ENCODE assay signal across 25 cellular contexts in the genomic region with DNA sequence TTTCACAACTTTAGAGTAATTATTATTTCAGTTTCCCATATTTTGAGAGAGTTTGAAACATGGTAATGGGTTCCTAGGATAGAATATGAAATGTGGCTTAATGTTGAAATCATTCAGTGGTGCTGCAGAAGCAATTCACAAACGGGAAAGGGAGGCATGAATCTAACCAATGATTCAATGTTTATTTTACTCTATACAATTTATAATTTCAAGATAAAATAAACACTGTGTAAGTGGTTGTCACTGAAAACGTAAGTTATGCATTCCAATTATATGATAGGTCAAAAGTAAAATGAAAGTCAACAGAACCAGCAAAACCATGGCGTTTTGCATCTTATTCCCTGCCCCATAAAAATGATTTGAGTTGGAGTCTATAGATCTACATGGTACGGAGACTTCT.
DNase-seq lines count a peak whose midpoint lies in the region; FAIRE-seq and TF ChIP-seq lines count a peak whose summit lies in the region.
"Had no signal": no experiment of that assay in that cellular context is flagged by ENCODE, and none has a peak within 500 bp of the region (broad histone marks: within the 10 kb centered on the region; RNA-seq: fewer than 3 reads in every experiment).

No MANE protein-coding gene starts in this region.

- no peak overlapping the region for H3K27ac Mint-ChIP-seq in endodermal cell
- H3K27ac Mint-ChIP-seq: CD4-positive, alpha-beta memory T cell; GM23338; H9; HFFc6 had no signal

- WGBS in esophagus muscularis mucosa, result 31% methylated on average over 4 of the region's 4 CpGs
- 89 to 93% methylated on average over 2 to 3 of the region's 4 CpGs for whole genome bisulfite sequencing in endodermal cell (ENCODE audit: insufficient coverage in 1 of 2, insufficient read length in 1 of 2), 2 experiments

- TF ChIP-seq POLR2A in endothelial cell of umbilical vein (IDR thresholded peaks at IDR 0.05; ENCODE audit: low read depth, low read length) (no peak), esophagus muscularis mucosa (IDR thresholded peaks at IDR 0.05; ENCODE audit: low read depth) (no peak)

- CTCF ChIA-PET in endothelial cell of umbilical vein (lab: Charles Lee), result no interaction called here

- no peaks in the 10 kb centered on the region for H3K9me3 Mint-ChIP-seq in endodermal cell
- H3K9me3 Mint-ChIP-seq: GM23338, H9 had no signal

- H3K4me1 ChIP-seq in adipocyte (ENCODE audit: control insufficient read depth, insufficient read depth, low read length) (no peaks in the 10 kb centered on the region), endothelial cell of umbilical vein (ENCODE audit: control insufficient read depth, extremely low read depth, insufficient read depth, low read length) (peaks cover 3% of the 10 kb centered on the region), skeletal muscle satellite cell (ENCODE audit: control insufficient read depth, insufficient read depth, low read length) (peaks cover 14% of the 10 kb centered on the region), esophagus muscularis mucosa (no peaks in the 10 kb centered on the region), endodermal cell (ENCODE audit: control insufficient read depth, insufficient read depth, low read length) (no peaks in the 10 kb centered on the region)
- H3K4me1 ChIP-seq: Caco-2, SJCRH30 had no signal

- no peak for TF ChIP-seq CTCF in endothelial cell of umbilical vein (IDR thresholded peaks at IDR 0.05; ENCODE audit: extremely low read depth in 1 of 2, insufficient read depth in 1 of 2, low read depth in 1 of 2, low read length in 2 of 2)
- no peak for TF ChIP-seq CTCF in esophagus muscularis mucosa (IDR thresholded peaks at IDR 0.05)
- TF ChIP-seq CTCF in endodermal cell (conservative IDR thresholded peaks at IDR 0.05), result no peak

- no peak overlapping the region for H2AFZ ChIP-seq in endothelial cell of umbilical vein (ENCODE audit: low read depth, low read length)
- H2AFZ ChIP-seq: GM23338 had no signal

- H3K27ac ChIP-seq in endothelial cell of umbilical vein (ENCODE audit: insufficient read depth, low read depth, low read length) (no peak overlapping the region), esophagus muscularis mucosa (replicated peaks in 1 of 4) (no peak overlapping the region), endodermal cell (ENCODE audit: low read depth, low read length) (no peak overlapping the region)
- H3K27ac ChIP-seq: SJCRH30 had no signal

- TF ChIP-seq EP300 in esophagus muscularis mucosa (IDR thresholded peaks at IDR 0.05), result no peak

- H3K36me3 ChIP-seq in adipocyte (ENCODE audit: control insufficient read depth, insufficient read depth, low read length, severe bottlenecking) (no peaks in the 10 kb centered on the region), endothelial cell of umbilical vein (ENCODE audit: control insufficient read depth in 2 of 2, extremely low read depth in 1 of 2, insufficient read depth in 2 of 2, low read length in 2 of 2) (no peaks in the 10 kb centered on the region), skeletal muscle satellite cell (ENCODE audit: insufficient read depth, low read length) (no peaks in the 10 kb centered on the region), esophagus muscularis mucosa (no peaks in the 10 kb centered on the region), endodermal cell (ENCODE audit: control insufficient read depth, insufficient read depth, low read length) (no peaks in the 10 kb centered on the region)
- H3K36me3 ChIP-seq: SJCRH30 had no signal

- DNase-seq in M059J (ENCODE audit: low read depth) (peak; percentile 9), adipocyte (ENCODE audit: low read depth) (peak; percentile 51), endothelial cell of umbilical vein (ENCODE audit: low read depth, low spot score) (no peak), NCI-H748 (lab: John Stamatoyannopoulos, UW; ENCODE audit: unreplicated experiment) (no peak), esophagus muscularis mucosa (ENCODE audit: extremely low spot score) (no peak), endodermal cell (no peak)
- DNase-seq: C1 segment of cervical spinal cord; Caco-2; CD4-positive, alpha-beta memory T cell; DMS 273 treated with DMSO at 0.1 percent for 48 hours; DMS79; EL; GF-D8; H9; HFFc6; Karpas-422; MV-4-11; NCI-H1105; NCI-H2029; NCI-H526 treated with DMSO at 0.1 percent for 48 hours; SJCRH30 had no signal

- dilution Hi-C loops in endothelial cell of umbilical vein (cut with MboI; ENCODE audit: extremely low pct_ligation_motif_present, low sequenced_read_pairs), result no loop called here

- H3K4me3 ChIP-seq in adipocyte (ENCODE audit: low read length) (no peak overlapping the region), endothelial cell of umbilical vein (replicated peaks in 1 of 3; ENCODE audit: insufficient read depth in 1 of 3, low read depth in 1 of 3, low read length in 3 of 3) (no peak overlapping the region), skeletal muscle satellite cell (ENCODE audit: low read length) (no peak overlapping the region), esophagus muscularis mucosa (no peak overlapping the region), endodermal cell (ENCODE audit: low read length) (no peak overlapping the region)
- H3K4me3 ChIP-seq: GM23338, SJCRH30 had no signal

- H3K9me3 ChIP-seq in adipocyte (ENCODE audit: control insufficient read depth, low read length) (no peaks in the 10 kb centered on the region), endothelial cell of umbilical vein (replicated peaks; ENCODE audit: control insufficient read depth, insufficient read depth, low read length) (no peaks in the 10 kb centered on the region), skeletal muscle satellite cell (replicated peaks; ENCODE audit: low read length) (no peaks in the 10 kb centered on the region), esophagus muscularis mucosa (no peaks in the 10 kb centered on the region), endodermal cell (ENCODE audit: control insufficient read depth, low read length) (no peaks in the 10 kb centered on the region)
- H3K9me3 ChIP-seq: Caco-2, SJCRH30 had no signal

- H3K9me1 ChIP-seq in endothelial cell of umbilical vein (replicated peaks; ENCODE audit: control insufficient read depth, extremely low read depth, insufficient read depth, low read length), result no peaks in the 10 kb centered on the region

- H3K79me2 ChIP-seq in endothelial cell of umbilical vein (ENCODE audit: control insufficient read depth, insufficient read depth, low read length), result no peaks in the 10 kb centered on the region

- H3K4me2 ChIP-seq in endothelial cell of umbilical vein (ENCODE audit: insufficient read depth, low read length) (no peak overlapping the region), skeletal muscle satellite cell (ENCODE audit: low read length) (peak overlapping the region; percentile 68)
- H3K4me2 ChIP-seq: GM23338 had no signal

- H3K27me3 ChIP-seq in adipocyte (replicated peaks; ENCODE audit: control insufficient read depth, insufficient read depth, low read length) (no peaks in the 10 kb centered on the region), endothelial cell of umbilical vein (ENCODE audit: control insufficient read depth in 2 of 2, insufficient read depth in 2 of 2, low read length in 2 of 2) (no peaks in the 10 kb centered on the region), skeletal muscle satellite cell (ENCODE audit: control insufficient read depth, insufficient read depth, low read length) (no peaks in the 10 kb centered on the region), esophagus muscularis mucosa (no peaks in the 10 kb centered on the region), endodermal cell (ENCODE audit: control insufficient read depth, insufficient read depth, low read length, poor library complexity, severe bottlenecking) (no peaks in the 10 kb centered on the region)
- H3K27me3 ChIP-seq: SJCRH30 had no signal

- no peaks in the 10 kb centered on the region for H3K36me3 Mint-ChIP-seq in endodermal cell (ENCODE audit: low read depth)
- H3K36me3 Mint-ChIP-seq: CD4-positive, alpha-beta memory T cell had no signal

- POLR2A ChIA-PET in endothelial cell of umbilical vein (lab: Charles Lee), result no interaction called here

- intact Hi-C loops in endothelial cell of umbilical vein (cut with micrococcal nuclease), result no loop called here
- intact Hi-C loops in esophagus muscularis mucosa (cut with DNase I), result no loop called here

- no peaks in the 10 kb centered on the region for H3K27me3 Mint-ChIP-seq in endodermal cell (ENCODE audit: insufficient read depth)
- H3K27me3 Mint-ChIP-seq: CD4-positive, alpha-beta memory T cell had no signal

- H4K20me1 ChIP-seq in endothelial cell of umbilical vein (replicated peaks; ENCODE audit: control insufficient read depth, extremely low read depth, insufficient read depth, low read length), result no peaks in the 10 kb centered on the region

- peak; percentile 8 for FAIRE-seq in endothelial cell of umbilical vein (lab: Jason Lieb, UNC)
- FAIRE-seq: GM12891, HepG2 had no signal

- H3K4me1 Mint-ChIP-seq in endodermal cell, result no peaks in the 10 kb centered on the region
- H3K4me1 Mint-ChIP-seq: CD4-positive, alpha-beta memory T cell; GM23338; H9 had no signal

- no TSS peak for BruUV-seq in endothelial cell of umbilical vein (replicated peaks; lab: Mats Ljungman, UMichigan)

- H3K4me3 Mint-ChIP-seq in endodermal cell, result no peak overlapping the region
- H3K4me3 Mint-ChIP-seq: CD4-positive, alpha-beta memory T cell; GM23338; H9; HFFc6 had no signal

- H3K9ac ChIP-seq in adipocyte (ENCODE audit: low read length), result no peak overlapping the region
- no peak overlapping the region for H3K9ac ChIP-seq in endothelial cell of umbilical vein (replicated peaks; ENCODE audit: extremely low read depth, insufficient read depth, low read length)
- no peak overlapping the region for H3K9ac ChIP-seq in skeletal muscle satellite cell (ENCODE audit: low read depth, low read length)
- H3K9ac ChIP-seq in endodermal cell (ENCODE audit: extremely low read depth, low read length, poor library complexity, severe bottlenecking), result no peak overlapping the region

TF ChIP-seq in endothelial cell of umbilical vein, 7 proteins besides CTCF, POLR2A, EP300 and RAD21:
- TF ChIP-seq, protein P1, sequence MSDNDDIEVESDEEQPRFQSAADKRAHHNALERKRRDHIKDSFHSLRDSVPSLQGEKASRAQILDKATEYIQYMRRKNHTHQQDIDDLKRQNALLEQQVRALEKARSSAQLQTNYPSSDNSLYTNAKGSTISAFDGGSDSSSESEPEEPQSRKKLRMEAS (IDR thresholded peaks at IDR 0.05; ENCODE audit: insufficient read depth, insufficient read length), result no peak
- peak; percentile 14 for TF ChIP-seq FOS (IDR thresholded peaks at IDR 0.05; ENCODE audit: borderline replicate concordance, insufficient read depth, low read length)

Comparison
In these comparisons a context has a peak if more than half of its experiments do, and no peak if none do; other contexts are left out.
1. DNase-seq: peak in M059J (single experiment) and adipocyte (single experiment); none in endothelial cell of umbilical vein (single experiment), NCI-H748 (single experiment), esophagus muscularis mucosa (single experiment) and endodermal cell (single experiment).